In the genomic region with DNA sequence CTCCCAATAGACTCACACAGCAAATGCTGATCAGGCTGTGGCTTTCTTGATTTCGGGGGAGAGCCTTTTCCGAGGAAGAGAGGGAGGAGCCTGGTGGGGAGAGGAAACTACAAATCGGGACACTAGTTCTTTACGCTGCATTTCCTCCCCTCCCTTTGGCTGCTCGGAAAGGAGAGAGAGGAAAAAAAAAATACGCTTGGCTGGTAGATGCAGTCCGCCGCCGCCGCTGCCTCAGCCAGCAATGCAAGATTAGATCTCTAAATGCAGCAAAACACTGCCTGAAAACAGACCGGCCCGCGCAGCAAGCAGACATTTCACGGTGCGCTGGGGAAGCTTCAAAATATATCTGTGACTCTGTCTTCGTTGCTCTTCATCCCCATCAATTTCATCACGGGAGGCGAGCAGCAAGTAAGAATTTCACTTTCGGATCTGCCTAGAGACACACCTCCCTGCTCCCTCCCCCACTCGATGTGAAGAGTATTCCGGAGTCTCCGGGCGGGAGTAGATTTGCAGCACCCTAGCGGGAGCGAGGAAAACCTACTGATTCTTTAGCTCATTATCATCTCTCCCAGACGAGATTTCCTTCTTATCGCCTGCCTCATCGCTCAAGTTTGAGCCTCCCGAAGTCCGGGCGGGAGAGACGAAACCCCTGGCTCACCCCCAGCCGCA, we compare ENCODE assay signal across 8 cellular contexts. TPM values are rescaled to one million over a fixed set of nuclear protein-coding genes. Genes with fewer than 3 reads are reported as not detected.
DNase-seq lines count a peak whose midpoint lies in the region; ATAC-seq lines count a peak whose summit lies in the region.

A gene with protein sequence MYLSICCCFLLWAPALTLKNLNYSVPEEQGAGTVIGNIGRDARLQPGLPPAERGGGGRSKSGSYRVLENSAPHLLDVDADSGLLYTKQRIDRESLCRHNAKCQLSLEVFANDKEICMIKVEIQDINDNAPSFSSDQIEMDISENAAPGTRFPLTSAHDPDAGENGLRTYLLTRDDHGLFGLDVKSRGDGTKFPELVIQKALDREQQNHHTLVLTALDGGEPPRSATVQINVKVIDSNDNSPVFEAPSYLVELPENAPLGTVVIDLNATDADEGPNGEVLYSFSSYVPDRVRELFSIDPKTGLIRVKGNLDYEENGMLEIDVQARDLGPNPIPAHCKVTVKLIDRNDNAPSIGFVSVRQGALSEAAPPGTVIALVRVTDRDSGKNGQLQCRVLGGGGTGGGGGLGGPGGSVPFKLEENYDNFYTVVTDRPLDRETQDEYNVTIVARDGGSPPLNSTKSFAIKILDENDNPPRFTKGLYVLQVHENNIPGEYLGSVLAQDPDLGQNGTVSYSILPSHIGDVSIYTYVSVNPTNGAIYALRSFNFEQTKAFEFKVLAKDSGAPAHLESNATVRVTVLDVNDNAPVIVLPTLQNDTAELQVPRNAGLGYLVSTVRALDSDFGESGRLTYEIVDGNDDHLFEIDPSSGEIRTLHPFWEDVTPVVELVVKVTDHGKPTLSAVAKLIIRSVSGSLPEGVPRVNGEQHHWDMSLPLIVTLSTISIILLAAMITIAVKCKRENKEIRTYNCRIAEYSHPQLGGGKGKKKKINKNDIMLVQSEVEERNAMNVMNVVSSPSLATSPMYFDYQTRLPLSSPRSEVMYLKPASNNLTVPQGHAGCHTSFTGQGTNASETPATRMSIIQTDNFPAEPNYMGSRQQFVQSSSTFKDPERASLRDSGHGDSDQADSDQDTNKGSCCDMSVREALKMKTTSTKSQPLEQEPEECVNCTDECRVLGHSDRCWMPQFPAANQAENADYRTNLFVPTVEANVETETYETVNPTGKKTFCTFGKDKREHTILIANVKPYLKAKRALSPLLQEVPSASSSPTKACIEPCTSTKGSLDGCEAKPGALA (N-terminal part only) (plus strand): TSS at position 138 of the 669 bp plus-strand sequence. CDS start 803 bp downstream, outside the sequence.

- peaks cover 36% of the 10 kb centered on the region for H3K4me1 Mint-ChIP-seq in activated naive CD8-positive, alpha-beta T cell treated with anti-CD3 and anti-CD28 coated beads for 36 hours

- H3K4me3 ChIP-seq in HUES6 (ENCODE audit: low read depth, low read length) (peak within 1 kb of the TSS; percentile 79), neuron (ENCODE audit: low read length) (peak within 1 kb of the TSS; percentile 58)

- no peak within 1 kb of the TSS for H3K27ac ChIP-seq in HUES6 (ENCODE audit: low read depth, low read length)

- H3K4me3 Mint-ChIP-seq in activated naive CD8-positive, alpha-beta T cell treated with anti-CD3 and anti-CD28 coated beads for 36 hours: peak within 1 kb of the TSS; percentile 60

- peaks cover 90% of the 10 kb centered on the region for H3K27me3 ChIP-seq in HUES6 (ENCODE audit: control insufficient read depth, insufficient read depth, low read length)
- no peaks in the 10 kb centered on the region for H3K27me3 ChIP-seq in neuron (ENCODE audit: insufficient read depth, low read length)

- no peak within 1 kb of the TSS for H2AFZ ChIP-seq in neuron (ENCODE audit: low read depth, low read length)

- H3K36me3 ChIP-seq in HUES6 (ENCODE audit: control insufficient read depth, insufficient read depth, low read length): no peaks in the 10 kb centered on the region
- peaks cover 31% of the 10 kb centered on the region for H3K36me3 ChIP-seq in neuron (ENCODE audit: insufficient read depth, low read length)

- H3K9ac ChIP-seq in HUES6 (ENCODE audit: low read length): no peak within 1 kb of the TSS

- intact Hi-C loops in Right ventricle myocardium inferior (cut with DNase I): loop anchor here (5.0 kb wide), 1 partner anchor 166 kb away; no protein-coding TSS in a partner anchor

- H3K36me3 Mint-ChIP-seq in activated naive CD8-positive, alpha-beta T cell treated with anti-CD3 and anti-CD28 coated beads for 36 hours: peaks cover 19% of the 10 kb centered on the region

- peaks cover 10% of the 10 kb centered on the region for H3K9me3 Mint-ChIP-seq in activated naive CD8-positive, alpha-beta T cell treated with anti-CD3 and anti-CD28 coated beads for 36 hours

- H3K27me3 Mint-ChIP-seq in activated naive CD8-positive, alpha-beta T cell treated with anti-CD3 and anti-CD28 coated beads for 36 hours: peaks cover 75% of the 10 kb centered on the region

- peaks cover 14% of the 10 kb centered on the region; the same call in 1 of the 2 replicates for H3K4me1 ChIP-seq in HUES6 (ENCODE audit: control insufficient read depth, insufficient read depth, low read length)
- peaks cover 12% of the 10 kb centered on the region for H3K4me1 ChIP-seq in neuron (ENCODE audit: insufficient read depth, low read length)

- peak; percentile 34 for ATAC-seq in Right ventricle myocardium inferior
- ATAC-seq in GM21529 (IDR thresholded peaks at IDR 0.05; ENCODE audit: unreplicated experiment): no peak
- no peak for ATAC-seq in HG02938 (IDR thresholded peaks at IDR 0.05; ENCODE audit: unreplicated experiment)

- DNase-seq in AG08396 (ENCODE audit: low spot score) (peak; percentile 22), Right ventricle myocardium inferior (ENCODE audit: missing footprints) (no peak), GOT3 (lab: John Stamatoyannopoulos, UW) (no peak)
- DNase-seq in activated naive CD8-positive, alpha-beta T cell treated with anti-CD3 and anti-CD28 coated beads for 36 hours: no peak

- no peaks in the 10 kb centered on the region for H3K9me3 ChIP-seq in HUES6 (ENCODE audit: control insufficient read depth, insufficient read depth, low read depth, low read length)
- peaks cover 29% of the 10 kb centered on the region for H3K9me3 ChIP-seq in neuron (ENCODE audit: low read length)

- no peak within 1 kb of the TSS for H3K27ac Mint-ChIP-seq in activated naive CD8-positive, alpha-beta T cell treated with anti-CD3 and anti-CD28 coated beads for 36 hours

RNA-seq across cellular contexts. Expression of the gene that starts here (rescaled TPM):
- total RNA-seq in activated naive CD8-positive, alpha-beta T cell treated with anti-CD3 and anti-CD28 coated beads for 36 hours: not detected
- total RNA-seq in Right ventricle myocardium inferior: 2.6 TPM
